ENCODE assay signal across 17 cellular contexts in genomic region chr18:79872423-79872822, GRCh38.
DNase-seq lines count a peak whose midpoint lies in the region; ATAC-seq and TF ChIP-seq lines count a peak whose summit lies in the region.
"Had no signal": no experiment of that assay in that cellular context is flagged by ENCODE, and none has a peak within 500 bp of the region (broad histone marks: within the 10 kb centered on the region; RNA-seq: fewer than 3 reads in every experiment).

No MANE protein-coding gene starts in this region.

- H3K27me3 ChIP-seq in spleen (replicated peaks in 1 of 7): peaks cover 0 to 43% (median 0%) of the 10 kb centered on the region in 7 donors

- peak; percentile 23 for DNase-seq in activated CD8-positive, alpha-beta memory T cell treated with anti-CD3 and anti-CD28 coated beads, Interleukin-2, amount 50 U/mL, for 48 hours
- DNase-seq in activated CD8-positive, alpha-beta memory T cell treated with anti-CD3 and anti-CD28 coated beads, Interleukin-2, amount 10 ng/mL, durations not matched to agents 7 days and 5 days: no peak
- no peak for DNase-seq in WTC11 (ENCODE audit: low spot score)
- DNase-seq in iPS-NIHi7 (ENCODE audit: extremely low spot score): peak; percentile 8
- DNase-seq in spleen: peak; percentile 35
- DNase-seq in GM13977 (ENCODE audit: low spot score): no peak
- DNase-seq in activated CD4-positive, CD25-positive, alpha-beta regulatory T cell (lab: John Stamatoyannopoulos, UW): no peak
- DNase-seq: 8988T; DND-41; GDM1; NCI-H187; NCI-H226; NCI-H69; NK-92 treated with Interleukin-12 subunit alpha and Interleukin-12 subunit beta, amount 100 ng/mL, for 24 hours had no signal

- no peak overlapping the region for H3K27ac Mint-ChIP-seq in activated CD8-positive, alpha-beta memory T cell treated with anti-CD3 and anti-CD28 coated beads, Interleukin-2, amount 10 ng/mL, durations not matched to agents 7 days and 5 days
- 0 out of 2 replicates have a peak overlapping the region, but pooled peaks have one; percentile 41 for H3K27ac Mint-ChIP-seq in WTC11

- H3K36me3 ChIP-seq in spleen: no peaks in the 10 kb centered on the region
- H3K36me3 ChIP-seq: BLaER1 treated with 17β-estradiol and CSF1 and Interleukin-3, amounts not matched to agents 10 nM and 100 nM had no signal

- intact Hi-C loops in spleen (cut with DNase I; ENCODE audit: low total_unique reads): no loop called here

- H3K36me3 Mint-ChIP-seq in activated CD8-positive, alpha-beta memory T cell treated with anti-CD3 and anti-CD28 coated beads, Interleukin-2, amount 10 ng/mL, durations not matched to agents 7 days and 5 days: no peaks in the 10 kb centered on the region
- H3K36me3 Mint-ChIP-seq in WTC11: no peaks in the 10 kb centered on the region

- TF ChIP-seq CTCF in WTC11 (IDR thresholded peaks at IDR 0.05) (no peak), spleen (IDR thresholded peaks at IDR 0.05 in 8 of 11, conservative IDR thresholded peaks at IDR 0.05 in 3 of 11) (no peak), GM13977 (IDR thresholded peaks at IDR 0.05; ENCODE audit: extremely low read depth, insufficient read depth, missing control alignments) (no peak)

- H3K4me3 Mint-ChIP-seq in activated CD8-positive, alpha-beta memory T cell treated with anti-CD3 and anti-CD28 coated beads, Interleukin-2, amount 10 ng/mL, durations not matched to agents 7 days and 5 days: no peak overlapping the region
- no peak overlapping the region for H3K4me3 Mint-ChIP-seq in WTC11

- 76 to 86% (median 80%) methylated on average over 14 of the region's 14 CpGs for WGBS in spleen, 5 donors

- CTCF ChIA-PET in activated CD8-positive, alpha-beta memory T cell treated with anti-CD3 and anti-CD28 coated beads, Interleukin-2, amount 10 ng/mL, durations not matched to agents 7 days and 5 days (lab: Charles Lee): no interaction called here
- CTCF ChIA-PET in WTC11 (lab: Charles Lee): no interaction called here

- no peak for TF ChIP-seq POLR2A in spleen (IDR thresholded peaks at IDR 0.05)

- no peaks in the 10 kb centered on the region for H3K27me3 Mint-ChIP-seq in activated CD8-positive, alpha-beta memory T cell treated with anti-CD3 and anti-CD28 coated beads, Interleukin-2, amount 10 ng/mL, durations not matched to agents 7 days and 5 days
- H3K27me3 Mint-ChIP-seq in WTC11 (ENCODE audit: low read depth): no peaks in the 10 kb centered on the region

- peaks cover 0 to 6% (median 0%) of the 10 kb centered on the region in 6 donors for H3K4me1 ChIP-seq in spleen

- H3K4me3 ChIP-seq in spleen: no peak overlapping the region
- H3K4me3 ChIP-seq: BLaER1 treated with 17β-estradiol and CSF1 and Interleukin-3, amounts not matched to agents 10 nM and 100 nM; GM12878 had no signal

- no peak overlapping the region for H3K27ac ChIP-seq in spleen

- no peaks in the 10 kb centered on the region for H3K9me3 Mint-ChIP-seq in activated CD8-positive, alpha-beta memory T cell treated with anti-CD3 and anti-CD28 coated beads, Interleukin-2, amount 10 ng/mL, durations not matched to agents 7 days and 5 days (ENCODE audit: low read depth)
- no peaks in the 10 kb centered on the region for H3K9me3 Mint-ChIP-seq in WTC11

- POLR2A ChIA-PET in WTC11 (lab: Charles Lee): no interaction called here

- in situ Hi-C loops in GM13977 (cut with MboI; ENCODE audit: low pct_unique_long_range_greater_than_20kb, low sequenced_read_pairs, unreplicated experiment): no loop called here

- no peaks in the 10 kb centered on the region for H3K9me3 ChIP-seq in spleen

- ATAC-seq in activated CD8-positive, alpha-beta memory T cell treated with anti-CD3 and anti-CD28 coated beads, Interleukin-2, amount 10 ng/mL, durations not matched to agents 7 days and 5 days: no peak
- no peak for ATAC-seq in WTC11
- ATAC-seq in GM21367 (IDR thresholded peaks at IDR 0.05; ENCODE audit: unreplicated experiment): no peak
- ATAC-seq: GM12878 had no signal

- H3K4me1 Mint-ChIP-seq in activated CD8-positive, alpha-beta memory T cell treated with anti-CD3 and anti-CD28 coated beads, Interleukin-2, amount 10 ng/mL, durations not matched to agents 7 days and 5 days: no peaks in the 10 kb centered on the region
- no peaks in the 10 kb centered on the region for H3K4me1 Mint-ChIP-seq in WTC11

TF ChIP-seq in WTC11, 78 proteins besides CTCF, POLR2A, EP300 and RAD21:
- TF ChIP-seq TP53 (CRISPR knock-in tag; IDR thresholded peaks at IDR 0.05): no peak
- no peak for TF ChIP-seq OVOL2 (CRISPR knock-in tag; IDR thresholded peaks at IDR 0.05; ENCODE audit: borderline replicate concordance)
- TF ChIP-seq SMAD3 (CRISPR knock-in tag; IDR thresholded peaks at IDR 0.05; ENCODE audit: borderline replicate concordance): no peak
- no peak for TF ChIP-seq PREB (CRISPR knock-in tag; IDR thresholded peaks at IDR 0.05; ENCODE audit: borderline replicate concordance)
- no peak for TF ChIP-seq ZNF281 (CRISPR knock-in tag; IDR thresholded peaks at IDR 0.05)
- TF ChIP-seq ZNF423 (CRISPR knock-in tag; IDR thresholded peaks at IDR 0.05): no peak
- TF ChIP-seq ZNF396 (CRISPR knock-in tag; IDR thresholded peaks at IDR 0.05; ENCODE audit: borderline replicate concordance): no peak
- TF ChIP-seq PRDM15 (CRISPR knock-in tag; IDR thresholded peaks at IDR 0.05): no peak
- TF ChIP-seq GABPB1 (CRISPR knock-in tag; IDR thresholded peaks at IDR 0.05): no peak
- no peak for TF ChIP-seq ERG (CRISPR knock-in tag; IDR thresholded peaks at IDR 0.05)

Comparison
In these comparisons a context has a peak if more than half of its experiments do, and no peak if none do; other contexts are left out.
1. DNase-seq: peak in activated CD8-positive, alpha-beta memory T cell treated with anti-CD3 and anti-CD28 coated beads, Interleukin-2, amount 50 U/mL, for 48 hours (single experiment), iPS-NIHi7 (single experiment) and spleen (single experiment); none in activated CD8-positive, alpha-beta memory T cell treated with anti-CD3 and anti-CD28 coated beads, Interleukin-2, amount 10 ng/mL, durations not matched to agents 7 days and 5 days (single experiment), WTC11 (single experiment), GM13977 (single experiment) and activated CD4-positive, CD25-positive, alpha-beta regulatory T cell (0 of 4).